Comparison of ENCODE assay signal across 11 cellular contexts in genomic region chr1:148743726-148744720, GRCh38. TPM values are rescaled to one million over a fixed set of nuclear protein-coding genes. Genes with fewer than 3 reads are reported as not detected.
DNase-seq lines count a peak whose midpoint lies in the region; ATAC-seq and TF ChIP-seq lines count a peak whose summit lies in the region.
"Not testable (repeated sequence)": the region's sequence is repeated elsewhere in the genome, so short reads cannot be mapped to it uniquely, and the experiment has no call there.
"Had no signal": no experiment of that assay in that cellular context is flagged by ENCODE, and none has a peak within 500 bp of the region (broad histone marks: within the 10 kb centered on the region; RNA-seq: fewer than 3 reads in every experiment).

No MANE protein-coding gene starts in this region.

- H3K36me3 Mint-ChIP-seq in stimulated activated naive B cell treated with anti-CD40 and anti-IgM and Interleukin-4, amounts not matched to agents 10 μg/mL and 1 μg/mL and 100 μg/mL, for 72 hours: not testable (repeated sequence)

- not testable (repeated sequence) for H3K9me3 Mint-ChIP-seq in stimulated activated naive B cell treated with anti-CD40 and anti-IgM and Interleukin-4, amounts not matched to agents 10 μg/mL and 1 μg/mL and 100 μg/mL, for 72 hours

- H3K4me3 Mint-ChIP-seq in stimulated activated naive B cell treated with anti-CD40 and anti-IgM and Interleukin-4, amounts not matched to agents 10 μg/mL and 1 μg/mL and 100 μg/mL, for 72 hours: not testable (repeated sequence)

- ATAC-seq in GM18498 (IDR thresholded peaks at IDR 0.05; ENCODE audit: unreplicated experiment) (peak; percentile 54), GM19324 (IDR thresholded peaks at IDR 0.05; ENCODE audit: low FRiP score, unreplicated experiment) (peak; percentile 50), GM21737 (IDR thresholded peaks at IDR 0.05; ENCODE audit: unreplicated experiment) (peak; percentile 63), HG02981 (IDR thresholded peaks at IDR 0.05; ENCODE audit: unreplicated experiment) (peak; percentile 56), HG03565 (IDR thresholded peaks at IDR 0.05; ENCODE audit: unreplicated experiment) (peak; percentile 47), Right ventricle myocardium inferior (peak; percentile 81), lower lobe of right lung (peak; percentile 51 to 75)
- peak; percentile 56 to 62 for ATAC-seq in stimulated activated naive B cell treated with anti-CD40 and anti-IgM and Interleukin-4, amounts not matched to agents 10 μg/mL and 1 μg/mL and 100 μg/mL, for 72 hours (replicated peaks)

- intact Hi-C loops in Right ventricle myocardium inferior (cut with DNase I); lower lobe of right lung (cut with DNase I): not testable (repeated sequence)

- not testable (repeated sequence) for H3K4me1 ChIP-seq in lower lobe of right lung

- not testable (repeated sequence) for H3K27me3 ChIP-seq in lower lobe of right lung (ENCODE audit: low read depth)

- not testable (repeated sequence) for H3K27ac ChIP-seq in lower lobe of right lung

- not testable (repeated sequence) for H3K4me3 ChIP-seq in lower lobe of right lung

- not testable (repeated sequence) for H3K27me3 Mint-ChIP-seq in stimulated activated naive B cell treated with anti-CD40 and anti-IgM and Interleukin-4, amounts not matched to agents 10 μg/mL and 1 μg/mL and 100 μg/mL, for 72 hours

- not testable (repeated sequence) for H3K36me3 ChIP-seq in lower lobe of right lung

- H3K9me3 ChIP-seq in lower lobe of right lung: not testable (repeated sequence)

- H3K27ac Mint-ChIP-seq in stimulated activated naive B cell treated with anti-CD40 and anti-IgM and Interleukin-4, amounts not matched to agents 10 μg/mL and 1 μg/mL and 100 μg/mL, for 72 hours: not testable (repeated sequence)

- H3K4me1 Mint-ChIP-seq in stimulated activated naive B cell treated with anti-CD40 and anti-IgM and Interleukin-4, amounts not matched to agents 10 μg/mL and 1 μg/mL and 100 μg/mL, for 72 hours: not testable (repeated sequence)

- TF ChIP-seq CTCF in lower lobe of right lung (IDR thresholded peaks at IDR 0.05): not testable (repeated sequence)

- DNase-seq in Right ventricle myocardium inferior (ENCODE audit: missing footprints); lower lobe of right lung; stimulated activated naive B cell treated with anti-CD40 and anti-IgM and Interleukin-4, amounts not matched to agents 10 μg/mL and 1 μg/mL and 100 μg/mL, for 72 hours: not testable (repeated sequence)

RNA-seq across cellular contexts. Expression of gene NUDT4B, which starts 4.6 kb away (rescaled TPM):
- total RNA-seq in Right ventricle myocardium inferior (0.49 TPM), lower lobe of right lung (not detected)
- total RNA-seq: activated naive CD8-positive, alpha-beta T cell treated with anti-CD3 and anti-CD28 coated beads, Interleukin-2, amount 10 ng/mL, durations not matched to agents 7 days and 5 days; CD4-positive, CD25-positive, alpha-beta regulatory T cell; H9 had no signal
